ENCODE assay signal across 19 cellular contexts in genomic region chr22:28171135-28171534, GRCh38.
DNase-seq lines count a peak whose midpoint lies in the region; ATAC-seq and TF ChIP-seq lines count a peak whose summit lies in the region.
"Had no signal": no experiment of that assay in that cellular context is flagged by ENCODE, and none has a peak within 500 bp of the region (broad histone marks: within the 10 kb centered on the region; RNA-seq: fewer than 3 reads in every experiment).

No MANE protein-coding gene starts in this region.

- H3K9me3 ChIP-seq in HAP-1 (peaks cover 2% of the 10 kb centered on the region; the same call in 1 of the 2 replicates), SK-N-SH (no peaks in the 10 kb centered on the region)
- no peaks in the 10 kb centered on the region for H3K9me3 ChIP-seq in naive thymus-derived CD4-positive, alpha-beta T cell (ENCODE audit: control insufficient read depth in 2 of 3, low read length in 3 of 3)
- H3K9me3 ChIP-seq: Caco-2, pancreas had no signal

- DNase-seq in HAP-1 (ENCODE audit: low spot score in 2 of 2) (peak; percentile 49 to 65), SK-N-SH (no peak), fibroblast of peridontal ligament (ENCODE audit: extremely low read depth) (peak; percentile 27), myocyte (ENCODE audit: low read depth) (peak; percentile 3), SW480 (ENCODE audit: low spot score) (no peak)
- DNase-seq in naive thymus-derived CD4-positive, alpha-beta T cell: no peak
- DNase-seq: activated CD4-positive, alpha-beta T cell treated with anti-CD3 and anti-CD28 coated beads for 4 hours; activated effector memory CD4-positive, alpha-beta T cell treated with Interleukin-2 at 50 U/mL for 16 hours; Caco-2; effector memory CD8-positive, alpha-beta T cell; NCI-H1048; NCI-H2029 treated with DMSO at 0.1 percent for 48 hours; NCI-H774; pancreas; PC-9; stimulated activated CD4-positive, alpha-beta T cell treated with anti-CD3 and anti-CD28 coated beads, Interleukin-4, amount 100 ng/mL, for 24 hours had no signal

- no peak overlapping the region for H3K4me3 Mint-ChIP-seq in naive thymus-derived CD4-positive, alpha-beta T cell
- H3K4me3 Mint-ChIP-seq: effector memory CD8-positive, alpha-beta T cell had no signal

- no peak overlapping the region for H3K9ac ChIP-seq in SK-N-SH

- no peak overlapping the region for H3K4me3 ChIP-seq in HAP-1
- H3K4me3 ChIP-seq in SK-N-SH (ENCODE audit: low read depth in 2 of 2, low read length in 1 of 2): no peak overlapping the region
- no peak overlapping the region for H3K4me3 ChIP-seq in naive thymus-derived CD4-positive, alpha-beta T cell (ENCODE audit: low read length)
- H3K4me3 ChIP-seq: pancreas, PC-9, smooth muscle cell had no signal

- POLR2A ChIA-PET in SK-N-SH (lab: Yijun Ruan, JAX): no interaction called here
- POLR2A ChIA-PET in naive thymus-derived CD4-positive, alpha-beta T cell (lab: Charles Lee): no interaction called here

- CTCF ChIA-PET in SK-N-SH (lab: Yijun Ruan, JAX): no interaction called here
- CTCF ChIA-PET in naive thymus-derived CD4-positive, alpha-beta T cell (lab: Charles Lee): no interaction called here

- no peak for TF ChIP-seq RAD21 in SK-N-SH (IDR thresholded peaks at IDR 0.05; ENCODE audit: low read length)

- 95% methylated on average over 2 of the region's 2 CpGs for WGBS in SK-N-SH (ENCODE audit: low lambda C conversion rate)

- no peak for TF ChIP-seq CTCF in SK-N-SH (IDR thresholded peaks at IDR 0.05)

- in situ Hi-C loops in HAP-1 (cut with MboI; ENCODE audit: low sequenced_read_pairs): no loop called here

- intact Hi-C loops in naive thymus-derived CD4-positive, alpha-beta T cell (cut with micrococcal nuclease): no loop called here

- peaks cover 6% of the 10 kb centered on the region for H3K4me1 ChIP-seq in HAP-1
- H3K4me1 ChIP-seq in SK-N-SH (ENCODE audit: control insufficient read depth in 1 of 2, insufficient read depth in 2 of 2, low read depth in 1 of 2, low read length in 1 of 2): peaks cover 12 to 23% of the 10 kb centered on the region in 2 experiments; a peak in 3 of 4 replicates
- no peaks in the 10 kb centered on the region for H3K4me1 ChIP-seq in naive thymus-derived CD4-positive, alpha-beta T cell (ENCODE audit: control insufficient read depth in 2 of 2, insufficient read depth in 2 of 2, low read length in 2 of 2)
- H3K4me1 ChIP-seq: Caco-2 had no signal

- no peak overlapping the region for H3K27ac Mint-ChIP-seq in naive thymus-derived CD4-positive, alpha-beta T cell
- H3K27ac Mint-ChIP-seq: effector memory CD8-positive, alpha-beta T cell had no signal

- no peak overlapping the region for H3K4me2 ChIP-seq in SK-N-SH
- H3K4me2 ChIP-seq: PC-9, smooth muscle cell had no signal

- peaks cover 3 to 20% (median 10%) of the 10 kb centered on the region in 11 donors for H3K9me3 Mint-ChIP-seq in naive thymus-derived CD4-positive, alpha-beta T cell
- H3K9me3 Mint-ChIP-seq: effector memory CD8-positive, alpha-beta T cell had no signal

- no peaks in the 10 kb centered on the region for H3K79me2 ChIP-seq in SK-N-SH (ENCODE audit: insufficient read depth)

- ATAC-seq in GM18870 (IDR thresholded peaks at IDR 0.05; ENCODE audit: unreplicated experiment) (no peak), HG03342 (IDR thresholded peaks at IDR 0.05; ENCODE audit: unreplicated experiment) (no peak)
- ATAC-seq in naive thymus-derived CD4-positive, alpha-beta T cell: no peak
- ATAC-seq: effector memory CD8-positive, alpha-beta T cell had no signal

- H2AFZ ChIP-seq in SK-N-SH (ENCODE audit: low read depth): no peak overlapping the region
- H2AFZ ChIP-seq: PC-9 had no signal

- no peaks in the 10 kb centered on the region for H3K9me2 ChIP-seq in SK-N-SH

- no peaks in the 10 kb centered on the region for H3K36me3 ChIP-seq in HAP-1 (replicated peaks)
- H3K36me3 ChIP-seq in SK-N-SH (replicated peaks in 1 of 2; ENCODE audit: control insufficient read depth in 1 of 2, insufficient read depth in 2 of 2, low read length in 1 of 2): no peaks in the 10 kb centered on the region
- H3K36me3 ChIP-seq in naive thymus-derived CD4-positive, alpha-beta T cell (ENCODE audit: control insufficient read depth in 2 of 3, insufficient read depth in 3 of 3, low read length in 3 of 3): no peaks in the 10 kb centered on the region
- H3K36me3 ChIP-seq: pancreas had no signal

- peaks cover 0 to 2% (median 0%) of the 10 kb centered on the region in 7 donors for H3K4me1 Mint-ChIP-seq in naive thymus-derived CD4-positive, alpha-beta T cell

- no peaks in the 10 kb centered on the region for H4K20me1 ChIP-seq in SK-N-SH (ENCODE audit: insufficient read depth)

- H3K36me3 Mint-ChIP-seq in naive thymus-derived CD4-positive, alpha-beta T cell: peaks cover 0 to 10% (median 9%) of the 10 kb centered on the region in 5 donors

- H3K27me3 ChIP-seq in HAP-1 (ENCODE audit: low read depth) (no peaks in the 10 kb centered on the region), SK-N-SH (ENCODE audit: insufficient read depth) (no peaks in the 10 kb centered on the region)
- no peaks in the 10 kb centered on the region for H3K27me3 ChIP-seq in naive thymus-derived CD4-positive, alpha-beta T cell (ENCODE audit: control insufficient read depth in 2 of 2, insufficient read depth in 2 of 2, low read length in 2 of 2)
- H3K27me3 ChIP-seq: pancreas had no signal

- H3F3A ChIP-seq in SK-N-SH (replicated peaks; ENCODE audit: insufficient read depth): no peaks in the 10 kb centered on the region

- H3K27me3 Mint-ChIP-seq in naive thymus-derived CD4-positive, alpha-beta T cell: peaks cover 0 to 4% (median 0%) of the 10 kb centered on the region in 5 donors

- H3K27ac ChIP-seq in SK-N-SH (ENCODE audit: low read depth in 2 of 2, low read length in 1 of 2): no peak overlapping the region
- no peak overlapping the region for H3K27ac ChIP-seq in naive thymus-derived CD4-positive, alpha-beta T cell (ENCODE audit: low read depth, low read length)
- H3K27ac ChIP-seq: pancreas, PC-9 had no signal

- no peak for TF ChIP-seq EP300 in SK-N-SH (IDR thresholded peaks at IDR 0.05; ENCODE audit: borderline replicate concordance in 1 of 2, low read depth in 1 of 2, low read length in 1 of 2)

TF ChIP-seq in SK-N-SH, 30 proteins besides CTCF, POLR2A, EP300 and RAD21:
- TF ChIP-seq MAX (IDR thresholded peaks at IDR 0.05; ENCODE audit: low read depth) (peak; percentile 43; the same call in 1 of the 2 replicates), FOXM1 (IDR thresholded peaks at IDR 0.05; ENCODE audit: low read depth) (no peak), POLR2AphosphoS5 (IDR thresholded peaks at IDR 0.05; ENCODE audit: low read depth, low read length) (no peak), FOSL2 (IDR thresholded peaks at IDR 0.05; ENCODE audit: borderline replicate concordance, low read depth) (no peak), IRF3 (IDR thresholded peaks at IDR 0.05; ENCODE audit: low read depth, low read length) (no peak)
TF ChIP-seq in SK-N-SH: peak in this region for 1.

Comparison
In these comparisons a context has a peak if more than half of its experiments do, and no peak if none do; other contexts are left out.
1. DNase-seq: peak in HAP-1 (2 of 2), fibroblast of peridontal ligament (single experiment) and myocyte (single experiment); none in SK-N-SH (single experiment), SW480 (single experiment) and naive thymus-derived CD4-positive, alpha-beta T cell (0 of 9).